In genomic region chr14:33642080-33642479, GRCh38 we compare ENCODE assay signal across 2 cellular contexts.
TF ChIP-seq lines count a peak whose summit lies in the region.

No MANE protein-coding gene starts in this region.

TF ChIP-seq in GM23338, 12 proteins besides CTCF, POLR2A, EP300 and RAD21:
- TF ChIP-seq EZH2phosphoT487 (IDR thresholded peaks at IDR 0.05; ENCODE audit: unreplicated experiment) (no peak), ZNF462 (CRISPR knock-in tag; IDR thresholded peaks at IDR 0.05) (no peak), ETS1 (IDR thresholded peaks at IDR 0.05) (no peak), CREB1 (CRISPR knock-in tag; IDR thresholded peaks at IDR 0.05; ENCODE audit: low read depth) (no peak), ZNF114 (CRISPR knock-in tag; IDR thresholded peaks at IDR 0.05) (no peak)

TF ChIP-seq in neural cell, 6 proteins besides CTCF, POLR2A, EP300 and RAD21:
- TF ChIP-seq MXI1 (conservative IDR thresholded peaks at IDR 0.05; ENCODE audit: poor library complexity, severe bottlenecking) (no peak), EZH2 (IDR thresholded peaks at IDR 0.05; ENCODE audit: borderline replicate concordance, insufficient read depth, low read length, poor library complexity, severe bottlenecking) (no peak), POLR2AphosphoS5 (IDR thresholded peaks at IDR 0.05) (peak; percentile 69), TAF1 (IDR thresholded peaks at IDR 0.05; ENCODE audit: low read depth) (no peak), SMC3 (conservative IDR thresholded peaks at IDR 0.05; ENCODE audit: poor library complexity) (no peak)
- TF ChIP-seq, protein P1, sequence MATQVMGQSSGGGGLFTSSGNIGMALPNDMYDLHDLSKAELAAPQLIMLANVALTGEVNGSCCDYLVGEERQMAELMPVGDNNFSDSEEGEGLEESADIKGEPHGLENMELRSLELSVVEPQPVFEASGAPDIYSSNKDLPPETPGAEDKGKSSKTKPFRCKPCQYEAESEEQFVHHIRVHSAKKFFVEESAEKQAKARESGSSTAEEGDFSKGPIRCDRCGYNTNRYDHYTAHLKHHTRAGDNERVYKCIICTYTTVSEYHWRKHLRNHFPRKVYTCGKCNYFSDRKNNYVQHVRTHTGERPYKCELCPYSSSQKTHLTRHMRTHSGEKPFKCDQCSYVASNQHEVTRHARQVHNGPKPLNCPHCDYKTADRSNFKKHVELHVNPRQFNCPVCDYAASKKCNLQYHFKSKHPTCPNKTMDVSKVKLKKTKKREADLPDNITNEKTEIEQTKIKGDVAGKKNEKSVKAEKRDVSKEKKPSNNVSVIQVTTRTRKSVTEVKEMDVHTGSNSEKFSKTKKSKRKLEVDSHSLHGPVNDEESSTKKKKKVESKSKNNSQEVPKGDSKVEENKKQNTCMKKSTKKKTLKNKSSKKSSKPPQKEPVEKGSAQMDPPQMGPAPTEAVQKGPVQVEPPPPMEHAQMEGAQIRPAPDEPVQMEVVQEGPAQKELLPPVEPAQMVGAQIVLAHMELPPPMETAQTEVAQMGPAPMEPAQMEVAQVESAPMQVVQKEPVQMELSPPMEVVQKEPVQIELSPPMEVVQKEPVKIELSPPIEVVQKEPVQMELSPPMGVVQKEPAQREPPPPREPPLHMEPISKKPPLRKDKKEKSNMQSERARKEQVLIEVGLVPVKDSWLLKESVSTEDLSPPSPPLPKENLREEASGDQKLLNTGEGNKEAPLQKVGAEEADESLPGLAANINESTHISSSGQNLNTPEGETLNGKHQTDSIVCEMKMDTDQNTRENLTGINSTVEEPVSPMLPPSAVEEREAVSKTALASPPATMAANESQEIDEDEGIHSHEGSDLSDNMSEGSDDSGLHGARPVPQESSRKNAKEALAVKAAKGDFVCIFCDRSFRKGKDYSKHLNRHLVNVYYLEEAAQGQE (IDR thresholded peaks at IDR 0.05; ENCODE audit: borderline replicate concordance) = peak; percentile 20
TF ChIP-seq in neural cell: peak in this region for 2.
